37 cellular contexts compared by ENCODE assay signal in the genomic region with DNA sequence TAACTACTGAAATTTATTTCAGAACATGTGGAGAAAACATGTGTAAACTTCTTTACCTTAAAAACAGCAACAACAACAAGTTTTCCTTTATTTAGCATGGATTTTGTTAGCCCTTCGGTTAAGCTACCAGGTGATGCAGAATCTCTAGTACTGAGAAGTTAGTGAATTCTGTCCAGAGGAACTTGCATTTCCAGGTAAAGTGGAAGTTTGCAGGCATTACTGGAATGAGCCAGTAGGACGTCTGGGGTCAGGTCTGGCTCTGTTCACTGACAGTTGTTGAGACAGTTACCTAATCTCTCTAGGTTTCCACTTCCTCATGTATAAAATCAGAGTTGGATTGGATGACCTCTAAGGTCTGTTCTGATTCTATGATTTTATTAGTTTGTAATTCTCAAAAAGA.
"Had no signal": no experiment of that assay in that cellular context is flagged by ENCODE, and none has a peak within 500 bp of the region (broad histone marks: within the 10 kb centered on the region; RNA-seq: fewer than 3 reads in every experiment).

No MANE protein-coding gene starts in this region.

- DNase-seq: activated B cell treated with CpG ODN at 0.5 μM for 24 hours; activated CD4-positive, alpha-beta memory T cell treated with anti-CD3 and anti-CD28 coated beads for 36 hours; activated CD4-positive, alpha-beta T cell treated with anti-CD3 and anti-CD28 coated beads, Interleukin-2, amount 10 ng/mL, durations not matched to agents 24 days and 14 days; activated CD8-positive, alpha-beta memory T cell treated with anti-CD3 and anti-CD28 coated beads, Interleukin-2, amount 10 ng/mL, durations not matched to agents 7 days and 5 days; activated CD8-positive, alpha-beta memory T cell treated with anti-CD3 and anti-CD28 coated beads, Interleukin-2, amount 50 U/mL, for 4 hours; activated CD8-positive, alpha-beta T cell treated with anti-CD3 and anti-CD28 coated beads, Interleukin-2, amount 10 ng/mL, durations not matched to agents 7 days and 5 days; activated effector memory CD4-positive, alpha-beta T cell treated with anti-CD3 and anti-CD28 coated beads, Interleukin-2, amount 50 U/mL, for 16 hours; activated naive CD4-positive, alpha-beta T cell treated with anti-CD3 and anti-CD28 coated beads for 36 hours; activated naive CD8-positive, alpha-beta T cell treated with anti-CD3 and anti-CD28 coated beads for 36 hours; activated naive CD8-positive, alpha-beta T cell treated with anti-CD3 and anti-CD28 coated beads, Interleukin-2, amount 50 U/mL, for 24 hours; activated T-cell treated with anti-CD3 and anti-CD28 coated beads, Interleukin-2, amount 50 U/mL, for 1 hour; activated T-cell treated with anti-CD3 and anti-CD28 coated beads, Interleukin-2, amount 50 U/mL, for 48 hours; adrenal gland; amygdala; aorta; central memory CD4-positive, alpha-beta T cell; dorsolateral prefrontal cortex; effector memory CD4-positive, alpha-beta T cell; foreskin keratinocyte; gastrocnemius medialis; glutamatergic neuron; heart left ventricle; T-helper 1 cell; T-helper 17 cell; T1000; WERI-Rb-1 had no signal

- H3K27me3 ChIP-seq: adrenal gland, breast epithelium, foreskin keratinocyte, gastrocnemius medialis had no signal

- H3K27ac Mint-ChIP-seq: activated B cell treated with CpG ODN at 0.5 μM for 24 hours; activated CD4-positive, alpha-beta memory T cell treated with anti-CD3 and anti-CD28 coated beads for 36 hours; activated CD4-positive, alpha-beta T cell treated with anti-CD3 and anti-CD28 coated beads, Interleukin-2, amount 10 ng/mL, durations not matched to agents 24 days and 14 days; activated CD8-positive, alpha-beta memory T cell treated with anti-CD3 and anti-CD28 coated beads, Interleukin-2, amount 10 ng/mL, durations not matched to agents 7 days and 5 days; activated CD8-positive, alpha-beta T cell treated with anti-CD3 and anti-CD28 coated beads, Interleukin-2, amount 10 ng/mL, durations not matched to agents 7 days and 5 days; activated naive CD4-positive, alpha-beta T cell treated with anti-CD3 and anti-CD28 coated beads for 36 hours; activated naive CD4-positive, alpha-beta T cell treated with anti-CD3 and anti-CD28 coated beads, Interleukin-2, amount 50 U/mL, for 24 hours; activated naive CD8-positive, alpha-beta T cell treated with anti-CD3 and anti-CD28 coated beads for 36 hours; activated naive CD8-positive, alpha-beta T cell treated with anti-CD3 and anti-CD28 coated beads, Interleukin-2, amount 50 U/mL, for 24 hours; activated T-helper 1 cell treated with anti-CD3 and anti-CD28 coated beads, Interleukin-12 subunit alpha, Interleukin-12 subunit beta, Interleukin-2, Interleukin-4 antibody, amounts not matched to agents 30 ng/mL and 10 ng/mL and 1 ng/mL, durations not matched to agents 14 hours and 24 hours and 36 hours; activated T-helper 2 cell treated with anti-CD3 and anti-CD28 coated beads, Interferon-gamma antibody, Interleukin-2, Interleukin-4, amounts not matched to agents 10 μg/mL and 5 μg/mL and 100 μg/mL, durations not matched to agents 14 hours and 24 hours and 36 hours; brain; dendritic cell treated with granulocyte-macrophage colony-stimulating factor and Interleukin-4, amounts not matched to agents 40 ng/mL and 50 ng/mL, for 4 days; T-helper 17 cell; T-helper 2 cell treated with Interferon-gamma antibody and Interleukin-4, amounts not matched to agents 5 μg/mL and 100 μg/mL, for 36 hours had no signal

- H3K4me1 Mint-ChIP-seq: activated B cell treated with CpG ODN at 0.5 μM for 24 hours; activated CD4-positive, alpha-beta T cell treated with anti-CD3 and anti-CD28 coated beads, Interleukin-2, amount 10 ng/mL, durations not matched to agents 24 days and 14 days; activated CD8-positive, alpha-beta memory T cell treated with anti-CD3 and anti-CD28 coated beads, Interleukin-2, amount 10 ng/mL, durations not matched to agents 7 days and 5 days; activated naive CD4-positive, alpha-beta T cell treated with anti-CD3 and anti-CD28 coated beads, Interleukin-2, amount 50 U/mL, for 24 hours; activated naive CD8-positive, alpha-beta T cell treated with anti-CD3 and anti-CD28 coated beads for 36 hours; activated naive CD8-positive, alpha-beta T cell treated with anti-CD3 and anti-CD28 coated beads, Interleukin-2, amount 50 U/mL, for 24 hours; T-helper 17 cell had no signal

- H3K4me1 ChIP-seq: adrenal gland, breast epithelium, foreskin keratinocyte, gastrocnemius medialis, heart left ventricle had no signal

- ATAC-seq: activated CD4-positive, CD25-positive, alpha-beta regulatory T cell treated with anti-CD3 and anti-CD28 coated beads, Interleukin-2, amount 50 U/mL, for 24 hours; activated CD8-positive, alpha-beta memory T cell treated with anti-CD3 and anti-CD28 coated beads, Interleukin-2, amount 10 ng/mL, durations not matched to agents 7 days and 5 days; activated CD8-positive, alpha-beta T cell treated with anti-CD3 and anti-CD28 coated beads, Interleukin-2, amount 10 ng/mL, durations not matched to agents 7 days and 5 days; activated naive CD8-positive, alpha-beta T cell treated with anti-CD3 and anti-CD28 coated beads, Interleukin-2, amount 50 U/mL, for 24 hours; esophagus mucosa; foreskin keratinocyte; gastrocnemius medialis; heart left ventricle; T-helper 17 cell had no signal

- H3K4me3 Mint-ChIP-seq: activated B cell treated with CpG ODN at 0.5 μM for 24 hours; activated CD4-positive, alpha-beta memory T cell treated with anti-CD3 and anti-CD28 coated beads for 36 hours; activated CD4-positive, alpha-beta T cell treated with anti-CD3 and anti-CD28 coated beads, Interleukin-2, amount 10 ng/mL, durations not matched to agents 24 days and 14 days; activated CD8-positive, alpha-beta memory T cell treated with anti-CD3 and anti-CD28 coated beads, Interleukin-2, amount 10 ng/mL, durations not matched to agents 7 days and 5 days; activated CD8-positive, alpha-beta T cell treated with anti-CD3 and anti-CD28 coated beads, Interleukin-2, amount 10 ng/mL, durations not matched to agents 7 days and 5 days; activated naive CD4-positive, alpha-beta T cell treated with anti-CD3 and anti-CD28 coated beads for 36 hours; activated naive CD4-positive, alpha-beta T cell treated with anti-CD3 and anti-CD28 coated beads, Interleukin-2, amount 50 U/mL, for 24 hours; activated naive CD8-positive, alpha-beta T cell treated with anti-CD3 and anti-CD28 coated beads for 36 hours; activated naive CD8-positive, alpha-beta T cell treated with anti-CD3 and anti-CD28 coated beads, Interleukin-2, amount 50 U/mL, for 24 hours; activated T-helper 1 cell treated with anti-CD3 and anti-CD28 coated beads, Interleukin-12 subunit alpha, Interleukin-12 subunit beta, Interleukin-2, Interleukin-4 antibody, amounts not matched to agents 30 ng/mL and 10 ng/mL and 1 ng/mL, durations not matched to agents 14 hours and 24 hours and 36 hours; brain; dendritic cell treated with granulocyte-macrophage colony-stimulating factor and Interleukin-4, amounts not matched to agents 40 ng/mL and 50 ng/mL, for 4 days; T-helper 17 cell; T-helper 2 cell treated with Interferon-gamma antibody and Interleukin-4, amounts not matched to agents 5 μg/mL and 100 μg/mL, for 36 hours had no signal

- H3K4me3 ChIP-seq: adrenal gland, breast epithelium, cardiac muscle cell, coronary artery, dorsolateral prefrontal cortex, gastrocnemius medialis, heart left ventricle had no signal

- H3K36me3 Mint-ChIP-seq: activated CD4-positive, alpha-beta memory T cell treated with anti-CD3 and anti-CD28 coated beads for 36 hours; activated CD8-positive, alpha-beta memory T cell treated with anti-CD3 and anti-CD28 coated beads, Interleukin-2, amount 10 ng/mL, durations not matched to agents 7 days and 5 days; activated naive CD4-positive, alpha-beta T cell treated with anti-CD3 and anti-CD28 coated beads, Interleukin-2, amount 50 U/mL, for 24 hours; activated naive CD8-positive, alpha-beta T cell treated with anti-CD3 and anti-CD28 coated beads for 36 hours; brain had no signal

- H3K27me3 Mint-ChIP-seq: activated B cell treated with CpG ODN at 0.5 μM for 24 hours; activated CD4-positive, alpha-beta memory T cell treated with anti-CD3 and anti-CD28 coated beads for 36 hours; activated CD4-positive, alpha-beta T cell treated with anti-CD3 and anti-CD28 coated beads, Interleukin-2, amount 10 ng/mL, durations not matched to agents 24 days and 14 days; activated CD8-positive, alpha-beta memory T cell treated with anti-CD3 and anti-CD28 coated beads, Interleukin-2, amount 10 ng/mL, durations not matched to agents 7 days and 5 days; activated naive CD8-positive, alpha-beta T cell treated with anti-CD3 and anti-CD28 coated beads for 36 hours; activated naive CD8-positive, alpha-beta T cell treated with anti-CD3 and anti-CD28 coated beads, Interleukin-2, amount 50 U/mL, for 24 hours; dendritic cell treated with granulocyte-macrophage colony-stimulating factor and Interleukin-4, amounts not matched to agents 40 ng/mL and 50 ng/mL, for 4 days; T-helper 17 cell had no signal

- H3K9me3 Mint-ChIP-seq: activated CD4-positive, alpha-beta memory T cell treated with anti-CD3 and anti-CD28 coated beads for 36 hours; activated CD4-positive, alpha-beta T cell treated with anti-CD3 and anti-CD28 coated beads, Interleukin-2, amount 10 ng/mL, durations not matched to agents 24 days and 14 days; activated naive CD4-positive, alpha-beta T cell treated with anti-CD3 and anti-CD28 coated beads for 36 hours; activated naive CD8-positive, alpha-beta T cell treated with anti-CD3 and anti-CD28 coated beads for 36 hours; activated naive CD8-positive, alpha-beta T cell treated with anti-CD3 and anti-CD28 coated beads, Interleukin-2, amount 50 U/mL, for 24 hours had no signal

- H3K9me3 ChIP-seq: adrenal gland, breast epithelium, gastrocnemius medialis, heart left ventricle had no signal

- H3K36me3 ChIP-seq: adrenal gland, breast epithelium, cardiac muscle cell, gastrocnemius medialis, heart left ventricle, WERI-Rb-1 had no signal

- H3K27ac ChIP-seq: adrenal gland, breast epithelium, cardiac muscle cell, coronary artery, dorsolateral prefrontal cortex, foreskin keratinocyte, gastrocnemius medialis, heart left ventricle, WERI-Rb-1 had no signal
